Comparison of ENCODE assay signal across 14 cellular contexts in the genomic region with DNA sequence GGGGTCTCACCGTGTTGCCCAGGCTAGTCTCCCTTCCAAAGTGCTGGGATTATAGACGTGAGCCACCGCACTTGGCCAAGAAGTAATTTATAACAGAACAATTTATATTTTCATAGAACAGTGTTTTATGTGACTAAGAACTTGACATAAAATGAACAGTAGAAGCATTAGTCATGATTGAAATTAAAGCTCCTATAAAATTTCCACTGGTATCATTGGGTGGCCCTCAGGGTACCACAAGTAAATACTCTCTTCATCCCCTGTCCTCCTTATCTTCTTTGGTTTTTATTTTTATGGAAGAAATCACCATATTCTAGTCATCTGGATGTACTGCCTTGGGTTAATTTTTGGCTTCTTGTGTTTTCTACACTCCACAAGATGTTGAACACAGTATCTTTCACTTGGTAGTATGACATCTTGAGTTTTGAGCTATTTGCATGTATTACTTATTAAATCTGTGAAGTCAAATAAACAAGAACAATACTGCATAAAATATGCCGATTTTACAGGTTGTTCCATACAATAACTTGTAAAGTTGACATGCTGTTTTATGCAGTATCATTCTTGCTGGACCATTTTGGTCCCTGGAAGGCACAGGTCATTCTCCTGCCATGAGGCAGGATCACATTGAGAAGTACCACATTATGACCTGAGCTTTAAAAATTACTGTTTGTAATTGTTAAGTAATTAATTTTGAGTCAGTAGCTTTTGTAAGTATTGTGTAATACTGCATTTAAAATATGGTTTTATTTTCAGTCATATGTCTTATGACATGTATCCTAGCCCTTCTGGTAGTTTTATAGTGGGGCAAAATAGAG. TPM values are rescaled to one million over a fixed set of nuclear protein-coding genes. Genes with fewer than 3 reads are reported as not detected.
DNase-seq lines count a peak whose midpoint lies in the region; ATAC-seq and TF ChIP-seq lines count a peak whose summit lies in the region.
"Had no signal": no experiment of that assay in that cellular context is flagged by ENCODE, and none has a peak within 500 bp of the region (broad histone marks: within the 10 kb centered on the region; RNA-seq: fewer than 3 reads in every experiment).

No MANE protein-coding gene starts in this region.

- peak overlapping the region; percentile 38 for H3K27ac ChIP-seq in SU-DHL-6 (ENCODE audit: low read depth, low read length)
- H3K27ac ChIP-seq in osteoblast (ENCODE audit: low read depth, low read length), result peak overlapping the region; percentile 19
- H3K27ac ChIP-seq: epithelial cell of prostate, heart right ventricle had no signal

- no peak for TF ChIP-seq CTCF in SU-DHL-6 (IDR thresholded peaks at IDR 0.05; ENCODE audit: insufficient read depth, low read length, poor library complexity, severe bottlenecking)
- TF ChIP-seq CTCF in osteoblast (IDR thresholded peaks at IDR 0.05; ENCODE audit: extremely low read depth, low read depth, low read length), result no peak

- H3K9me3 ChIP-seq in SU-DHL-6 (ENCODE audit: insufficient read depth, low read length) (no peaks in the 10 kb centered on the region), osteoblast (ENCODE audit: low read depth, low read length) (no peaks in the 10 kb centered on the region)
- H3K9me3 ChIP-seq: heart right ventricle had no signal

- H3K4me2 ChIP-seq in SU-DHL-6 (ENCODE audit: low read depth, low read length, poor library complexity, severe bottlenecking) (peak overlapping the region; percentile 40), osteoblast (ENCODE audit: insufficient read depth, low read length) (peak overlapping the region; percentile 24)

- DNase-seq in activated T-cell treated with anti-CD3 and anti-CD28 coated beads, Interleukin-2, amount 50 U/mL, for 72 hours, result no peak
- DNase-seq in activated T-cell treated with anti-CD3 and anti-CD28 coated beads, Interleukin-2, amount 50 U/mL, for 4 hours, result no peak
- peak; percentile 58 for DNase-seq in osteoblast (ENCODE audit: insufficient read length, low spot score, missing footprints)
- DNase-seq in SW480 (ENCODE audit: low spot score), result no peak
- no peak for DNase-seq in NCI-H1930 (lab: John Stamatoyannopoulos, UW)
- no peak for DNase-seq in cerebellum (ENCODE audit: low spot score)
- DNase-seq: heart right ventricle; posterior cingulate gyrus; stimulated activated CD4-positive, alpha-beta T cell treated with anti-CD3 and anti-CD28 coated beads, Interleukin-15, amount 100 ng/mL, for 24 hours; substantia nigra had no signal

- peak overlapping the region; percentile 66 for H3K27ac Mint-ChIP-seq in activated T-cell treated with anti-CD3 and anti-CD28 coated beads, Interleukin-2, amount 50 U/mL, for 72 hours

- peak overlapping the region; percentile 19; the same call in 1 of the 2 replicates for H3K9ac ChIP-seq in SU-DHL-6 (ENCODE audit: low read length)

- H4K20me1 ChIP-seq in SU-DHL-6 (ENCODE audit: low read depth, low read length) (peaks cover 32% of the 10 kb centered on the region), osteoblast (ENCODE audit: insufficient read depth, low read length) (no peaks in the 10 kb centered on the region)

- H3K27me3 Mint-ChIP-seq in activated T-cell treated with anti-CD3 and anti-CD28 coated beads, Interleukin-2, amount 50 U/mL, for 72 hours (ENCODE audit: low read depth), result no peaks in the 10 kb centered on the region
- H3K27me3 Mint-ChIP-seq in activated T-cell treated with anti-CD3 and anti-CD28 coated beads, Interleukin-2, amount 50 U/mL, for 4 hours (ENCODE audit: low read depth), result no peaks in the 10 kb centered on the region

- H3K79me2 ChIP-seq in SU-DHL-6 (ENCODE audit: insufficient read depth, low read length) (peaks cover 98% of the 10 kb centered on the region), osteoblast (ENCODE audit: insufficient read depth, low read length) (peaks cover 83% of the 10 kb centered on the region)

- H3K4me3 ChIP-seq in SU-DHL-6 (ENCODE audit: insufficient read depth, low read length, poor library complexity, severe bottlenecking) (no peak overlapping the region), osteoblast (ENCODE audit: insufficient read depth, low read length) (no peak overlapping the region)
- H3K4me3 ChIP-seq: heart right ventricle had no signal

- peak; percentile 23 to 50 for ATAC-seq in activated T-cell treated with anti-CD3 and anti-CD28 coated beads, Interleukin-2, amount 50 U/mL, for 72 hours (replicated peaks in 1 of 2)
- no peak for ATAC-seq in activated T-cell treated with anti-CD3 and anti-CD28 coated beads, Interleukin-2, amount 50 U/mL, for 4 hours
- peak; percentile 16 for ATAC-seq in HG02623 (IDR thresholded peaks at IDR 0.05; ENCODE audit: unreplicated experiment)
- ATAC-seq: heart right ventricle, Right ventricle myocardium inferior had no signal

- H3K9me3 Mint-ChIP-seq in activated T-cell treated with anti-CD3 and anti-CD28 coated beads, Interleukin-2, amount 50 U/mL, for 72 hours, result no peaks in the 10 kb centered on the region
- no peaks in the 10 kb centered on the region for H3K9me3 Mint-ChIP-seq in activated T-cell treated with anti-CD3 and anti-CD28 coated beads, Interleukin-2, amount 50 U/mL, for 4 hours

- no peaks in the 10 kb centered on the region for H3K9me2 ChIP-seq in SU-DHL-6 (replicated peaks; ENCODE audit: insufficient read depth, low read length)

- peaks cover 8 to 25% of the 10 kb centered on the region in 2 donors for H3K36me3 Mint-ChIP-seq in activated T-cell treated with anti-CD3 and anti-CD28 coated beads, Interleukin-2, amount 50 U/mL, for 72 hours (ENCODE audit: insufficient read depth in 2 of 2)
- H3K36me3 Mint-ChIP-seq in activated T-cell treated with anti-CD3 and anti-CD28 coated beads, Interleukin-2, amount 50 U/mL, for 4 hours (ENCODE audit: insufficient read depth), result peaks cover 9% of the 10 kb centered on the region

- H3K27me3 ChIP-seq in SU-DHL-6 (ENCODE audit: low read length), result no peaks in the 10 kb centered on the region
- no peaks in the 10 kb centered on the region for H3K27me3 ChIP-seq in osteoblast (ENCODE audit: insufficient read depth, low read length)
- H3K27me3 ChIP-seq: heart right ventricle had no signal

- H3K36me3 ChIP-seq in SU-DHL-6 (ENCODE audit: low read length), result peaks cover 18% of the 10 kb centered on the region
- H3K36me3 ChIP-seq in osteoblast (ENCODE audit: insufficient read depth, low read length), result peaks cover 4% of the 10 kb centered on the region

- H3K4me1 ChIP-seq in osteoblast (ENCODE audit: insufficient read depth, low read length), result peaks cover 24% of the 10 kb centered on the region

- peaks cover 52% of the 10 kb centered on the region for H3F3A ChIP-seq in SU-DHL-6 (ENCODE audit: insufficient read depth)

- peak overlapping the region in 1 of 2 donors; percentile 9 for H3K4me3 Mint-ChIP-seq in activated T-cell treated with anti-CD3 and anti-CD28 coated beads, Interleukin-2, amount 50 U/mL, for 72 hours
- H3K4me3 Mint-ChIP-seq in activated T-cell treated with anti-CD3 and anti-CD28 coated beads, Interleukin-2, amount 50 U/mL, for 4 hours, result no peak overlapping the region

- H2AFZ ChIP-seq in SU-DHL-6 (ENCODE audit: low read depth, low read length, severe bottlenecking) (no peak overlapping the region), osteoblast (ENCODE audit: low read length) (peak overlapping the region; percentile 43)

- H3K4me1 Mint-ChIP-seq in activated T-cell treated with anti-CD3 and anti-CD28 coated beads, Interleukin-2, amount 50 U/mL, for 72 hours (ENCODE audit: low read depth), result peaks cover 68% of the 10 kb centered on the region
- peaks cover 28% of the 10 kb centered on the region for H3K4me1 Mint-ChIP-seq in activated T-cell treated with anti-CD3 and anti-CD28 coated beads, Interleukin-2, amount 50 U/mL, for 4 hours (ENCODE audit: low read depth)

RNA-seq across cellular contexts. Expression of a gene that starts 24.4 kb away (rescaled TPM):
- 100 to 1,000 TPM; 186 to 211 TPM for total RNA-seq in activated T-cell treated with anti-CD3 and anti-CD28 coated beads, Interleukin-2, amount 50 U/mL, for 72 hours
- 100 to 1,000 TPM; 113 to 137 (median 118) TPM for total RNA-seq in activated T-cell treated with anti-CD3 and anti-CD28 coated beads, Interleukin-2, amount 50 U/mL, for 4 hours
- total RNA-seq in osteoblast (7.2 and 7.7 TPM in 2 replicates), cerebellum (62.2 TPM)

Comparison
In these comparisons a context has a peak if more than half of its experiments do, and no peak if none do; other contexts are left out.
1. ATAC-seq: peak in activated T-cell treated with anti-CD3 and anti-CD28 coated beads, Interleukin-2, amount 50 U/mL, for 72 hours (2 of 2) and HG02623 (single experiment); none in activated T-cell treated with anti-CD3 and anti-CD28 coated beads, Interleukin-2, amount 50 U/mL, for 4 hours (0 of 2).